ENCODE assay signal across 8 cellular contexts in the genomic region with DNA sequence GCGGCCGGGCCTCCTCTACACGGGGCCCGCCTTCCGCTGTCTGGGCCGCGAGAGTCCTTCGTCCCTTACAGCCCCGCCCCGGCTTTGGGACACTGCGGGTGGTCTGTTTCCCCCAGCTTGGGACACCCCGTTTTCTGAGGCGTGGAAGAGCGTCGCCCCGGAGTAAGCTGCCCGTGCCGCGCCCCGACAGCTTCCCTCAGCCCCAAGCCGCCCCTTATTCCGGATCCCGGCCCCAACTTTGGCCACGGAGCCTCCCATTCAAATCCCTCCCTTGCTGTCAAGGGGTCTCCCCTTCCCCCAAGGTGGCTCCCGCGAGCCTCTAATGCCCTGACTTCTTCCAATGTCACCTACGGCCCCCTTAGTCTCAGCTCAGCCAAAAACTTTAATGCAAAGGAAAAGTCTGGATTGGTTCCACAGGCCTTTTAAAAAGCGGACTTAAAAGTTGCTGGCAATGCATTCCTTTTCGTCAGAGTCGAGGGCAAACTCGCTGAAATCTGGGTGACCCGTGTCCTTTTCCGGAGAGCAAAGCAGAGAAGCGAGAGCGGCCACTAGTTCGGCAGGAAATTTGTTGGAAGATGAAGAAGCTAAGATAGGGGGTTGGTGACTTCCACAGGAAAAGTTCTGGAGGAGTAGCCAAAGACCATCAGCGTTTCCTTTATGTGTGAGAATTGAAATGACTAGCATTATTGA. TPM values are rescaled to one million over a fixed set of nuclear protein-coding genes. Genes with fewer than 3 reads are reported as not detected.
DNase-seq lines count a peak whose midpoint lies in the region; ATAC-seq lines count a peak whose summit lies in the region.

No MANE protein-coding gene starts in this region.

- no peaks in the 10 kb centered on the region for H3K27me3 ChIP-seq in HUES64 (ENCODE audit: insufficient read depth, low read length)
- H3K27me3 ChIP-seq in iPS-15b (ENCODE audit: control insufficient read depth, insufficient read depth, low read length): no peaks in the 10 kb centered on the region
- no peaks in the 10 kb centered on the region for H3K27me3 ChIP-seq in skeletal muscle satellite cell (ENCODE audit: control insufficient read depth, insufficient read depth, low read length)

- H3K27ac ChIP-seq in HUES64 (ENCODE audit: low read depth, low read length): peak overlapping the region; percentile 99
- H3K27ac ChIP-seq in angular gyrus (ENCODE audit: low read depth, low read length): peak overlapping the region; percentile 98

- no peaks in the 10 kb centered on the region for H3K9me3 ChIP-seq in ES-I3 (ENCODE audit: control insufficient read depth, insufficient read depth, low read length)
- H3K9me3 ChIP-seq in HUES64 (ENCODE audit: insufficient read depth, low read depth, low read length): no peaks in the 10 kb centered on the region
- H3K9me3 ChIP-seq in iPS-15b (ENCODE audit: control insufficient read depth, insufficient read depth, low read length): no peaks in the 10 kb centered on the region
- no peaks in the 10 kb centered on the region for H3K9me3 ChIP-seq in skeletal muscle satellite cell (replicated peaks; ENCODE audit: low read length)

- H3K4me1 ChIP-seq in ES-I3 (ENCODE audit: insufficient read depth, low read length) (0 out of 2 replicates have a peak, but pooled peaks cover 3% of the 10 kb centered on the region), HUES64 (ENCODE audit: insufficient read depth, low read length) (peaks cover 22% of the 10 kb centered on the region), iPS-15b (ENCODE audit: control insufficient read depth, insufficient read depth, low read length) (peaks cover 3% of the 10 kb centered on the region), skeletal muscle satellite cell (ENCODE audit: control insufficient read depth, insufficient read depth, low read length) (peaks cover 20% of the 10 kb centered on the region)

- ATAC-seq in GM18909 (IDR thresholded peaks at IDR 0.05; ENCODE audit: poor library complexity, unreplicated experiment): no peak

- under 1% methylated on average over 37 of the region's 37 CpGs for WGBS in HUES64

- peak overlapping the region; percentile 68 for H3K4me3 ChIP-seq in HUES64 (ENCODE audit: low read length)
- H3K4me3 ChIP-seq in iPS-15b (ENCODE audit: low read depth, low read length): peak overlapping the region; percentile 75
- peak overlapping the region; percentile 94 for H3K4me3 ChIP-seq in skeletal muscle satellite cell (ENCODE audit: low read length)

- no peak for DNase-seq in cerebellar nuclear complex (lab: John Stamatoyannopoulos, UW)
- DNase-seq in KG1 (lab: John Stamatoyannopoulos, UW): no peak

- peak overlapping the region; percentile 86 for H3K4me2 ChIP-seq in skeletal muscle satellite cell (ENCODE audit: low read length)

- no peaks in the 10 kb centered on the region for H3K36me3 ChIP-seq in ES-I3 (ENCODE audit: insufficient read depth, low read length)
- no peaks in the 10 kb centered on the region for H3K36me3 ChIP-seq in HUES64 (ENCODE audit: insufficient read depth, low read length)
- H3K36me3 ChIP-seq in iPS-15b (ENCODE audit: control insufficient read depth, insufficient read depth, low read length): no peaks in the 10 kb centered on the region
- H3K36me3 ChIP-seq in skeletal muscle satellite cell (ENCODE audit: insufficient read depth, low read length): no peaks in the 10 kb centered on the region

- H3K9ac ChIP-seq in ES-I3 (ENCODE audit: low read depth, low read length): peak overlapping the region; percentile 99
- peak overlapping the region; percentile 91 for H3K9ac ChIP-seq in HUES64 (ENCODE audit: low read depth, low read length)
- H3K9ac ChIP-seq in iPS-15b (ENCODE audit: low read depth, low read length): peak overlapping the region; percentile 80
- peak overlapping the region; percentile 98 for H3K9ac ChIP-seq in skeletal muscle satellite cell (ENCODE audit: low read depth, low read length)

RNA-seq across cellular contexts. Expression of a gene that starts 19.9 kb away (rescaled TPM):
- polyA plus RNA-seq in HUES64 (2013, experiment 1 of 2): 50.3 TPM
- polyA plus RNA-seq in HUES64 (2013, experiment 2 of 2): 46.0 TPM
- 42.1 and 42.2 TPM in 2 replicates for total RNA-seq in skeletal muscle satellite cell (2012; rRNA removed)

RNA-seq across cellular contexts. Expression of a gene that starts 49.0 kb away (rescaled TPM):
- 0.15 TPM for polyA plus RNA-seq in HUES64 (2013, experiment 1 of 2)
- polyA plus RNA-seq in HUES64 (2013, experiment 2 of 2): 0.25 TPM
- total RNA-seq in skeletal muscle satellite cell (2012; rRNA removed): not detected in 2 replicates
